Comparison of ENCODE assay signal across 16 cellular contexts in the genomic region with DNA sequence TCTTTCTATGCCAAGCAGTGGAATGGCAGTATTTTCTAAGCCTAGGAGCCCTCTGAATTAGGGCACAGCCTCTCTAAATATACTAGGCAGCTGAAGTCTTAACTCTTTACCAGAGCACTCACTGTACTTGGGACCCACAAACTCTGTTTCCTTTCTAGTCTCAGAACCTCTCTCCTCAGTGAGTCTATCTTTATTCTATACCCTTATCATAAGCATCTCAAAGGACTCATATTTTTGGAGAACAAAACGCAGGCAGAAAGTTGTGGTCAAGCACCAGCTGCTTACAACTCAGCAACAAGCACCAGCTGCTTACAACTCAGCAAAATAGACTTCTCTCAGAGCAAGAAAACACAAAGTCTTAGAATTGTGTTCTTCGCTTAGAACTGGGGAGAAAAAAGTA. TPM values are rescaled to one million over a fixed set of nuclear protein-coding genes. Genes with fewer than 3 reads are reported as not detected.
DNase-seq lines count a peak whose midpoint lies in the region; ATAC-seq and TF ChIP-seq lines count a peak whose summit lies in the region.
"Had no signal": no experiment of that assay in that cellular context is flagged by ENCODE, and none has a peak within 500 bp of the region (broad histone marks: within the 10 kb centered on the region; RNA-seq: fewer than 3 reads in every experiment).

No MANE protein-coding gene starts in this region.

- peak; percentile 43 for DNase-seq in NCI-H2107 treated with DMSO at 0.1 percent for 48 hours (lab: John Stamatoyannopoulos, UW; ENCODE audit: unreplicated experiment)
- DNase-seq in NCI-H2107 (lab: John Stamatoyannopoulos, UW) = no peak
- peak; percentile 16 for DNase-seq in OCI-M1 (lab: John Stamatoyannopoulos, UW)
- DNase-seq in myocyte (ENCODE audit: low read depth) = peak; percentile 35
- DNase-seq in NCI-H1694 (lab: John Stamatoyannopoulos, UW) = no peak
- no peak for DNase-seq in activated naive CD4-positive, alpha-beta T cell treated with anti-CD3 and anti-CD28 coated beads, Interleukin-2, amount 10 ng/mL, durations not matched to agents 7 days and 5 days
- no peak for DNase-seq in nephron progenitor cell
- DNase-seq: Calu3; CD4-positive, CD25-positive, alpha-beta regulatory T cell; DMS79; EL; H7; KG1 had no signal

- H3K9me3 Mint-ChIP-seq in activated naive CD4-positive, alpha-beta T cell treated with anti-CD3 and anti-CD28 coated beads, Interleukin-2, amount 10 ng/mL, durations not matched to agents 7 days and 5 days = no peaks in the 10 kb centered on the region
- no peaks in the 10 kb centered on the region for H3K9me3 Mint-ChIP-seq in nephron progenitor cell
- H3K9me3 Mint-ChIP-seq: GM23338 had no signal

- H3K27ac Mint-ChIP-seq in activated naive CD4-positive, alpha-beta T cell treated with anti-CD3 and anti-CD28 coated beads, Interleukin-2, amount 10 ng/mL, durations not matched to agents 7 days and 5 days = no peak overlapping the region
- no peak overlapping the region for H3K27ac Mint-ChIP-seq in nephron progenitor cell
- H3K27ac Mint-ChIP-seq: CD4-positive, CD25-positive, alpha-beta regulatory T cell; GM23338 had no signal

- H3K36me3 Mint-ChIP-seq in activated naive CD4-positive, alpha-beta T cell treated with anti-CD3 and anti-CD28 coated beads, Interleukin-2, amount 10 ng/mL, durations not matched to agents 7 days and 5 days = no peaks in the 10 kb centered on the region
- no peaks in the 10 kb centered on the region for H3K36me3 Mint-ChIP-seq in nephron progenitor cell (ENCODE audit: low read depth)

- H3K4me3 Mint-ChIP-seq in activated naive CD4-positive, alpha-beta T cell treated with anti-CD3 and anti-CD28 coated beads, Interleukin-2, amount 10 ng/mL, durations not matched to agents 7 days and 5 days = no peak overlapping the region
- no peak overlapping the region for H3K4me3 Mint-ChIP-seq in nephron progenitor cell
- H3K4me3 Mint-ChIP-seq: CD4-positive, CD25-positive, alpha-beta regulatory T cell; GM23338 had no signal

- no peak for ATAC-seq in GM19452 (IDR thresholded peaks at IDR 0.05; ENCODE audit: unreplicated experiment)
- ATAC-seq: GM23338 had no signal

- CTCF ChIA-PET in activated naive CD4-positive, alpha-beta T cell treated with anti-CD3 and anti-CD28 coated beads, Interleukin-2, amount 10 ng/mL, durations not matched to agents 7 days and 5 days (lab: Charles Lee) = interaction anchor here (1.5 kb wide), 1 partner anchor 8 kb away, joined by 3 read pairs; no protein-coding TSS in a partner anchor

- TF ChIP-seq CTCF in nephron progenitor cell (IDR thresholded peaks at IDR 0.05) = no peak

- H3K27me3 Mint-ChIP-seq in activated naive CD4-positive, alpha-beta T cell treated with anti-CD3 and anti-CD28 coated beads, Interleukin-2, amount 10 ng/mL, durations not matched to agents 7 days and 5 days = no peaks in the 10 kb centered on the region
- peaks cover 20% of the 10 kb centered on the region for H3K27me3 Mint-ChIP-seq in nephron progenitor cell (ENCODE audit: low read depth, poor library complexity)
- H3K27me3 Mint-ChIP-seq: CD4-positive, CD25-positive, alpha-beta regulatory T cell had no signal

- no peaks in the 10 kb centered on the region for H3K4me1 Mint-ChIP-seq in activated naive CD4-positive, alpha-beta T cell treated with anti-CD3 and anti-CD28 coated beads, Interleukin-2, amount 10 ng/mL, durations not matched to agents 7 days and 5 days
- no peaks in the 10 kb centered on the region for H3K4me1 Mint-ChIP-seq in nephron progenitor cell
- H3K4me1 Mint-ChIP-seq: CD4-positive, CD25-positive, alpha-beta regulatory T cell; GM23338 had no signal

RNA-seq across cellular contexts. Expression of a gene that starts 1.0 kb away (rescaled TPM):
- total RNA-seq in myocyte = not detected in 2 replicates
- not detected for polyA plus RNA-seq in myocyte (2012)
- total RNA-seq: A673; Calu3; CD4-positive, CD25-positive, alpha-beta regulatory T cell; GM23338; H7 had no signal
- polyA plus RNA-seq: CD4-positive, CD25-positive, alpha-beta regulatory T cell had no signal

RNA-seq across cellular contexts. Expression of a gene that starts 20.8 kb away (rescaled TPM):
- 6.0 and 7.3 TPM in 2 replicates for total RNA-seq in myocyte
- 5.2 TPM for polyA plus RNA-seq in myocyte (2012)

Comparison
In these comparisons a context has a peak if more than half of its experiments do, and no peak if none do; other contexts are left out.
1. DNase-seq: peak in NCI-H2107 treated with DMSO at 0.1 percent for 48 hours (single experiment), OCI-M1 (single experiment) and myocyte (single experiment); none in NCI-H2107 (single experiment), NCI-H1694 (single experiment), activated naive CD4-positive, alpha-beta T cell treated with anti-CD3 and anti-CD28 coated beads, Interleukin-2, amount 10 ng/mL, durations not matched to agents 7 days and 5 days (single experiment) and nephron progenitor cell (single experiment).